Comparison of ENCODE assay signal across 21 cellular contexts in genomic region chr20:2146080-2146867, GRCh38. TPM values are rescaled to one million over a fixed set of nuclear protein-coding genes. Genes with fewer than 3 reads are reported as not detected.
DNase-seq lines count a peak whose midpoint lies in the region; ATAC-seq, FAIRE-seq and TF ChIP-seq lines count a peak whose summit lies in the region.
"Had no signal": no experiment of that assay in that cellular context is flagged by ENCODE, and none has a peak within 500 bp of the region (broad histone marks: within the 10 kb centered on the region; RNA-seq: fewer than 3 reads in every experiment).

No MANE protein-coding gene starts in this region.

- H3K36me3 ChIP-seq in kidney (ENCODE audit: control insufficient read depth in 1 of 2, insufficient read depth in 2 of 2, low read length in 2 of 2) (peaks cover 14 to 18% of the 10 kb centered on the region in 2 donors), aorta (ENCODE audit: control insufficient read depth in 1 of 2, insufficient read depth in 2 of 2, low read length in 1 of 2) (peaks cover 0 to 4% of the 10 kb centered on the region in 2 donors)
- H3K36me3 ChIP-seq: SJCRH30 had no signal

- H3K4me1 Mint-ChIP-seq in central memory CD8-positive, alpha-beta T cell, result peaks cover 23% of the 10 kb centered on the region
- H3K4me1 Mint-ChIP-seq: CD4-positive, alpha-beta memory T cell had no signal

- WGBS in aorta, 2 donors, result 90 to 91% methylated on average over 18 of the region's 18 CpGs

- ATAC-seq in central memory CD8-positive, alpha-beta T cell (replicated peaks; ENCODE audit: extremely low read depth, poor library complexity, severe bottlenecking), result no peak
- ATAC-seq in Right ventricle myocardium superior (ENCODE audit: poor library complexity) (peak; percentile 55), aorta (ENCODE audit: low FRiP score) (no peak), GM19023 (IDR thresholded peaks at IDR 0.05; ENCODE audit: unreplicated experiment) (no peak)
- ATAC-seq: HCT116 had no signal

- no peaks in the 10 kb centered on the region for H3K27me3 ChIP-seq in aorta (ENCODE audit: control insufficient read depth in 1 of 2, insufficient read depth in 2 of 2, low read length in 1 of 2)
- H3K27me3 ChIP-seq: BLaER1, SJCRH30 had no signal

- H3K27ac ChIP-seq in kidney (ENCODE audit: low read depth in 2 of 2, low read length in 2 of 2) (no peak overlapping the region), aorta (ENCODE audit: low read depth in 1 of 2, low read length in 2 of 2) (no peak overlapping the region)
- H3K27ac ChIP-seq: BLaER1, GM23248, SJCRH30 had no signal

- H3K9me3 ChIP-seq in kidney (ENCODE audit: control insufficient read depth in 1 of 2, low read length in 2 of 2), result no peaks in the 10 kb centered on the region
- H3K9me3 ChIP-seq in aorta (ENCODE audit: control insufficient read depth, low read length), result no peaks in the 10 kb centered on the region
- H3K9me3 ChIP-seq: BLaER1, SJCRH30 had no signal

- no peak overlapping the region for H3K4me3 ChIP-seq in kidney (ENCODE audit: low read length in 2 of 2)
- no peak overlapping the region for H3K4me3 ChIP-seq in aorta (ENCODE audit: low read length in 2 of 2)
- H3K4me3 ChIP-seq: BLaER1, GM23248, SJCRH30 had no signal

- TF ChIP-seq CTCF in kidney (IDR thresholded peaks at IDR 0.05; ENCODE audit: borderline replicate concordance, extremely low read depth, insufficient read depth), result no peak

- no peak overlapping the region for H3K4me3 Mint-ChIP-seq in central memory CD8-positive, alpha-beta T cell

- H3K9ac ChIP-seq in kidney (ENCODE audit: low read length in 2 of 2), result no peak overlapping the region
- H3K9ac ChIP-seq: BLaER1, GM23248 had no signal

- no peaks in the 10 kb centered on the region for H3K9me3 Mint-ChIP-seq in central memory CD8-positive, alpha-beta T cell
- H3K9me3 Mint-ChIP-seq: CD4-positive, alpha-beta memory T cell had no signal

- DNase-seq in central memory CD8-positive, alpha-beta T cell (ENCODE audit: low spot score in 2 of 2), result no peak
- DNase-seq in Right ventricle myocardium superior (no peak), kidney (peak; percentile 40), aorta (peak; percentile 17 to 42), DMS 273 (lab: John Stamatoyannopoulos, UW; ENCODE audit: unreplicated experiment) (no peak), posterior vena cava (ENCODE audit: low spot score) (no peak)
- DNase-seq: CD4-positive, alpha-beta memory T cell; DMS153; KG1; NCI-H1092 treated with DMSO at 0.1 percent for 48 hours; NCI-H1436 treated with DMSO at 0.1 percent for 48 hours; NCI-H1930; NCI-H2227 treated with DMSO at 0.1 percent for 48 hours; NCI-H510A; SJCRH30 had no signal

- H3K36me3 Mint-ChIP-seq in central memory CD8-positive, alpha-beta T cell (ENCODE audit: insufficient read depth), result peaks cover 10% of the 10 kb centered on the region

- no peak for FAIRE-seq in kidney (lab: Jason Lieb, UNC)
- FAIRE-seq: G401.6, GM12892 had no signal

- peak overlapping the region; percentile 32 for H3K27ac Mint-ChIP-seq in central memory CD8-positive, alpha-beta T cell (ENCODE audit: low read depth)

- H3K27me3 Mint-ChIP-seq in central memory CD8-positive, alpha-beta T cell, result no peaks in the 10 kb centered on the region
- H3K27me3 Mint-ChIP-seq: CD4-positive, alpha-beta memory T cell had no signal

- intact Hi-C loops in Right ventricle myocardium superior (cut with DNase I), result no loop called here
- intact Hi-C loops in kidney (cut with DNase I), result no loop called here
- intact Hi-C loops in aorta (cut with DNase I), result no loop called here
- intact Hi-C loops in posterior vena cava (cut with DNase I), result no loop called here

- H3K4me1 ChIP-seq in kidney (ENCODE audit: control insufficient read depth in 1 of 2, insufficient read depth in 1 of 2, low read depth in 1 of 2, low read length in 2 of 2) (peaks cover 0 to 3% of the 10 kb centered on the region in 2 donors), aorta (ENCODE audit: control insufficient read depth in 1 of 2, insufficient read depth in 2 of 2, low read length in 2 of 2) (no peaks in the 10 kb centered on the region)
- H3K4me1 ChIP-seq: BLaER1, SJCRH30 had no signal

RNA-seq across cellular contexts. Expression of gene STK35, which starts 44.6 kb away (rescaled TPM):
- 11.7 TPM for total RNA-seq in Right ventricle myocardium superior
- 16.5 TPM for total RNA-seq in kidney
- 3.7 TPM for polyA plus RNA-seq in kidney (ENCODE audit: insufficient read depth, low read depth, low replicate concordance)
- 10 to 100 TPM; 10.5 to 13.8 TPM for total RNA-seq in aorta
- 1 to 10 TPM; 1.6 to 5.1 TPM for polyA plus RNA-seq in aorta
- 10 to 100 TPM; 10.6 to 13.2 TPM for total RNA-seq in posterior vena cava

Comparison
In these comparisons a context has a peak if more than half of its experiments do, and no peak if none do; other contexts are left out.
1. DNase-seq: peak in kidney (single experiment) and aorta (2 of 2); none in central memory CD8-positive, alpha-beta T cell (0 of 2), Right ventricle myocardium superior (single experiment), DMS 273 (single experiment) and posterior vena cava (single experiment).